Comparison of ENCODE assay signal across 8 cellular contexts in the genomic region with DNA sequence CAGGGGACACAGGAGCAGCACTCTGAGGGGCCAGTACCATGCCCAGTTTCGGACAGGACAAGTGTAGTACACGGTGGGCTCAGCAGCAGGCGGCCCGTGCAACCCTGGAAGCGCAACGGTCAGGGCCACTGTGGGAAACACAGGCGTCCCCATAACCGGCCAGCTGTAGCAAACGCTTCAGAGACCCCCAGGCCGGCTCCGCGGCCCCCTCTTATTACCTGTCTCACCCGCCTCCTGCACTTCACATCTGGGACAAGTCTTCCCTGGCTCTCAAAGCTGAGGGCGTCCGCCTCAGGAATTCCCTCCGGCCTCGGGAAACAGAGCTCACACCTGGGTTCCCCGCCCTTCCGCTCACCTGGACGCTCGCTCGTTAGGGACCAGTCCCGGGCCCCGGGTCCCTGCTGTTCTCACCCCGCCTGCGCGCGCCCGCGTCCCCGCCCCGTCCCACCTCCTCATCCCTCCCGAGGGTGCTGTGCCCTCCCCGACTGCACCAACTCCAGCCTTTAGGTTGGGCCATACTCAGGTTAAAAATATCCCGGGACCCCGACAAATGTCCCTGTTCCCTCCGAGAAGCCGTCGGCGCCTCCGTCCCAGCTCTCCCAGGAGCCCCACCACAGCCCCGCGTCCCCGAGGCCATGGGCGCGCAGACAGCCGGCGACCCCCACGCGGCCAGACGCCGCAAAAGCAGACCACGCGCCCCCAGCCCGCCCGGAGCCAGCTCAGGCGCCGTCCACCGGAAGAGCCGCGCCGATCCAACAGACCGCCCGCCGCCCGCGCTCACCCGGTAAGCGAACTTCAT.
DNase-seq lines count a peak whose midpoint lies in the region; ATAC-seq, FAIRE-seq and TF ChIP-seq lines count a peak whose summit lies in the region.
"Not testable (repeated sequence)": the region's sequence is repeated elsewhere in the genome, so short reads cannot be mapped to it uniquely, and the experiment has no call there.

No MANE protein-coding gene starts in this region.

- not testable (repeated sequence) for H3K27ac Mint-ChIP-seq in T-cell

- TF ChIP-seq CTCF in astrocyte of the cerebellum (IDR thresholded peaks at IDR 0.05; ENCODE audit: low read depth, low read length, missing control alignments); fibroblast of the aortic adventitia (IDR thresholded peaks at IDR 0.05; ENCODE audit: insufficient read depth, low read length); pancreas (IDR thresholded peaks at IDR 0.05); tibial artery (IDR thresholded peaks at IDR 0.05): not testable (repeated sequence)

- in situ Hi-C loops in astrocyte of the cerebellum (cut with HindIII; ENCODE audit: low sequenced_read_pairs), result not testable (repeated sequence)

- FAIRE-seq in pancreas (lab: Jason Lieb, UNC), result not testable (repeated sequence)

- peak overlapping the region; percentile 32 for H3K4me3 ChIP-seq in astrocyte of the cerebellum (ENCODE audit: low read depth, low read length)
- H3K4me3 ChIP-seq in fibroblast of the aortic adventitia (ENCODE audit: low read depth, low read length), result peak overlapping the region; percentile 50
- H3K4me3 ChIP-seq in pancreas, result peak overlapping the region in 3 of 4 donors; percentile 28 to 39 (median 31)
- peak overlapping the region; percentile 47 to 52 for H3K4me3 ChIP-seq in tibial artery

- H3K27me3 Mint-ChIP-seq in T-cell, result not testable (repeated sequence)

- H3K9me3 Mint-ChIP-seq in T-cell, result not testable (repeated sequence)

- WGBS in pancreas, 2 donors, result 1 to 3% methylated on average over 7 to 20 of the region's 69 CpGs

- not testable (repeated sequence) for DNase-seq in T-cell; astrocyte of the cerebellum (ENCODE audit: low read depth); fibroblast of the aortic adventitia (ENCODE audit: low read depth); tibial artery
- DNase-seq in left lobe of liver (ENCODE audit: low spot score) (peak; percentile 24), pancreas (peak in 4 of 6 donors; percentile 17 to 45 (median 28))

- H3K9me3 ChIP-seq in pancreas, tibial artery: not testable (repeated sequence)

- peak; percentile 14 for ATAC-seq in GM19023 (IDR thresholded peaks at IDR 0.05; ENCODE audit: unreplicated experiment)
- peak; percentile 9 for ATAC-seq in HG03175 (IDR thresholded peaks at IDR 0.05; ENCODE audit: unreplicated experiment)
- ATAC-seq in T-cell (replicated peaks in 1 of 4), result peak in 3 of 4 experiments; percentile 3 to 13 (median 12)
- peak; percentile 24 for ATAC-seq in left lobe of liver
- ATAC-seq in pancreas, result peak; percentile 49 to 58 (median 50)

- peak overlapping the region in 1 of 3 donors; percentile 52 for H3K4me3 Mint-ChIP-seq in T-cell

- not testable (repeated sequence) for H3K4me1 Mint-ChIP-seq in T-cell

- H3K36me3 ChIP-seq in pancreas, tibial artery: not testable (repeated sequence)

- intact Hi-C loops in pancreas (cut with DNase I); tibial artery (cut with DNase I; ENCODE audit: low total_unique reads): not testable (repeated sequence)

- POLR2A ChIA-PET in T-cell (lab: Charles Lee), result not testable (repeated sequence)

- not testable (repeated sequence) for H3K36me3 Mint-ChIP-seq in T-cell

- CTCF ChIA-PET in T-cell (lab: Charles Lee), result not testable (repeated sequence)

- not testable (repeated sequence) for H3K27me3 ChIP-seq in pancreas, tibial artery

- H3K27ac ChIP-seq in pancreas, tibial artery: not testable (repeated sequence)

- not testable (repeated sequence) for H3K4me1 ChIP-seq in pancreas, tibial artery
